10 cellular contexts compared by ENCODE assay signal in the genomic region with DNA sequence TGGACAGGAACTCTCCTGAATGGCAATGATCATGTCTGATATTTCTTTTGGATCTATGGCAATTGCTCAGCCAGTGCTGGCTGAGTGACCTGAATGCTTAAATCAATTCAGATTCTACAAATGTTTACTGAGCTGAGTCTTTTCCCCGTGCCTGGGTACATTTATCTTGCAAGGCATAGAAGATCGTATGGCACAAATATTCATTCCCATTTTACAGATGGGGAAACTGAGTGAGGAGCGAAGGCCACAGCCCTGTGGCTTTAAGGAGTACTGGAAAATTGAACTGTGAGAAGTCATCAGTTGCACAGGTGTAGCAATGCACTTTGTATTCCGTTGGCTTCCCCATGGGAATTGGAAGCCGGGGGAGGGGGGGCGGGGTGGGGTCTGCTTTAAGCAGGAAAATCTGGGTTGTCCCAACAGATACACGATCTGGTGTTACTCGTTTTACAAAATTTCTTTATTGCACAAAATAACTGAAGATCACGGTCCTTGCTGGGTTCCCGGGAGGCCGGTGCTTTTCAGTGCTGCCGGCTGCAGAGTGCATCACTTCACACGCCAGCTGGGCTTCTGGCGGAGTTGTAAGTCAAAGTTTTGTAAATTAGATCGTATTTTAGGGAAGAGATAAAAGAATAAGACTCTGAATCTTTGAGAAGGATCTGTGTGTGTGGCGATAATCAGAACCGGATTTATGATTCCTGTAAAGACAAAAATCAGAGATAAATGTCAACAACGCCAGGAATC.
"Had no signal": no experiment of that assay in that cellular context is flagged by ENCODE, and none has a peak within 500 bp of the region (broad histone marks: within the 10 kb centered on the region; RNA-seq: fewer than 3 reads in every experiment).

No MANE protein-coding gene starts in this region.

- H3K9me3 ChIP-seq: adrenal gland had no signal

- H3K27ac ChIP-seq: adrenal gland, skin epidermis, stomach had no signal

- H3K27me3 ChIP-seq: adrenal gland, stomach had no signal

- H3K36me3 ChIP-seq: adrenal gland, stomach had no signal

- ATAC-seq: activated CD8-positive, alpha-beta T cell treated with anti-CD3 and anti-CD28 coated beads, Interleukin-2, amount 10 ng/mL, durations not matched to agents 7 days and 5 days had no signal

- H3K4me1 ChIP-seq: adrenal gland, stomach had no signal

- H3K4me3 ChIP-seq: adrenal gland, skin epidermis, stomach had no signal

- DNase-seq: activated CD4-positive, alpha-beta T cell treated with anti-CD3 and anti-CD28 coated beads for 48 hours; activated CD8-positive, alpha-beta T cell treated with anti-CD3 and anti-CD28 coated beads, Interleukin-2, amount 10 ng/mL, durations not matched to agents 7 days and 5 days; activated naive CD4-positive, alpha-beta T cell treated with anti-CD3 and anti-CD28 coated beads for 36 hours; caudate nucleus; cortex of kidney; effector CD8-positive, alpha-beta T cell; hypothalamus; stomach had no signal
